In genomic region chr6:54244430-54244829, GRCh38 we compare ENCODE assay signal across 8 cellular contexts.
DNase-seq lines count a peak whose midpoint lies in the region; ATAC-seq and TF ChIP-seq lines count a peak whose summit lies in the region.

No MANE protein-coding gene starts in this region.

- no peaks in the 10 kb centered on the region for H3K4me1 ChIP-seq in right atrium auricular region

- H3K27ac ChIP-seq in right atrium auricular region, result no peak overlapping the region

- peak; percentile 48 for DNase-seq in ACHN
- peak; percentile 11 for DNase-seq in GM20000 (ENCODE audit: low spot score)
- peak; percentile 51 for DNase-seq in SK-MEL-5 (ENCODE audit: low read depth, low spot score)
- DNase-seq in right atrium auricular region (ENCODE audit: low spot score), result no peak
- no peak for DNase-seq in activated gamma-delta T cell treated with Interleukin-2 at 50 U/mL for 16 hours
- DNase-seq in NCI-H2196 (lab: John Stamatoyannopoulos, UW; ENCODE audit: unreplicated experiment), result no peak

- H3K4me3 ChIP-seq in right atrium auricular region, result no peak overlapping the region

- H3K36me3 ChIP-seq in right atrium auricular region, result no peaks in the 10 kb centered on the region

- H3K27me3 ChIP-seq in right atrium auricular region, result no peaks in the 10 kb centered on the region

- TF ChIP-seq CTCF in GM20000 (IDR thresholded peaks at IDR 0.05; ENCODE audit: extremely low read depth, missing control alignments), result peak; percentile 15
- TF ChIP-seq CTCF in right atrium auricular region (IDR thresholded peaks at IDR 0.05), result peak; percentile 38 to 60

- no peak for ATAC-seq in HG03175 (IDR thresholded peaks at IDR 0.05; ENCODE audit: unreplicated experiment)
- ATAC-seq in GM21723 (IDR thresholded peaks at IDR 0.05; ENCODE audit: unreplicated experiment), result no peak

- H3K9me3 ChIP-seq in right atrium auricular region, result no peaks in the 10 kb centered on the region

- in situ Hi-C loops in ACHN (cut with HindIII; ENCODE audit: low pct_ligation_motif_present, low pct_unique_long_range_greater_than_20kb, low sequenced_read_pairs) (no loop called here), SK-MEL-5 (cut with HindIII; ENCODE audit: low pct_unique_long_range_greater_than_20kb, low sequenced_read_pairs) (no loop called here)

Comparison
In these comparisons a context has a peak if more than half of its experiments do, and no peak if none do; other contexts are left out.
1. DNase-seq: peak in ACHN (single experiment), GM20000 (single experiment) and SK-MEL-5 (single experiment); none in right atrium auricular region (single experiment), activated gamma-delta T cell treated with Interleukin-2 at 50 U/mL for 16 hours (single experiment) and NCI-H2196 (single experiment).